ENCODE assay signal across 1 cellular context in genomic region chr16:59252317-59252716, GRCh38.
TF ChIP-seq lines count a peak whose summit lies in the region.

No MANE protein-coding gene starts in this region.

TF ChIP-seq in WTC11, 78 proteins besides CTCF, POLR2A, EP300 and RAD21 (continued from another document):
- TF ChIP-seq FOXP4 (CRISPR knock-in tag; IDR thresholded peaks at IDR 0.05) (no peak), ZNF423 (CRISPR knock-in tag; IDR thresholded peaks at IDR 0.05) (no peak)
